Comparison of ENCODE assay signal across 10 cellular contexts in genomic region chr12:103852498-103852992, GRCh38. TPM values are rescaled to one million over a fixed set of nuclear protein-coding genes. Genes with fewer than 3 reads are reported as not detected.
DNase-seq lines count a peak whose midpoint lies in the region; FAIRE-seq and TF ChIP-seq lines count a peak whose summit lies in the region.
"Had no signal": no experiment of that assay in that cellular context is flagged by ENCODE, and none has a peak within 500 bp of the region (broad histone marks: within the 10 kb centered on the region; RNA-seq: fewer than 3 reads in every experiment).

No MANE protein-coding gene starts in this region.

- TF ChIP-seq CTCF in LNCaP clone FGC (IDR thresholded peaks at IDR 0.05; ENCODE audit: control insufficient read depth, extremely low read depth, insufficient read depth): no peak
- TF ChIP-seq CTCF in retinal pigment epithelial cell (conservative IDR thresholded peaks at IDR 0.05; ENCODE audit: low read depth, low read length): no peak
- TF ChIP-seq CTCF in smooth muscle cell (IDR thresholded peaks at IDR 0.05; ENCODE audit: borderline replicate concordance, insufficient read depth, poor library complexity, severe bottlenecking): no peak
- TF ChIP-seq CTCF in WERI-Rb-1 (IDR thresholded peaks at IDR 0.05; ENCODE audit: low read depth, low read length): no peak

- no peaks in the 10 kb centered on the region for H3K9me3 ChIP-seq in smooth muscle cell (replicated peaks; ENCODE audit: low read depth)
- H3K9me3 ChIP-seq in WERI-Rb-1 (ENCODE audit: severe bottlenecking): no peaks in the 10 kb centered on the region

- H3K27me3 ChIP-seq in smooth muscle cell (ENCODE audit: low read depth): peaks cover 3% of the 10 kb centered on the region
- no peaks in the 10 kb centered on the region for H3K27me3 ChIP-seq in WERI-Rb-1 (ENCODE audit: insufficient read depth, low read depth, severe bottlenecking)

- no peak overlapping the region for H3K4me3 ChIP-seq in LNCaP clone FGC (ENCODE audit: low read depth, low read length)
- H3K4me3 ChIP-seq in retinal pigment epithelial cell (ENCODE audit: low read length): no peak overlapping the region
- H3K4me3 ChIP-seq in smooth muscle cell: no peak overlapping the region
- no peak overlapping the region for H3K4me3 ChIP-seq in WERI-Rb-1 (ENCODE audit: low read depth, low read length)

- FAIRE-seq in urothelium cell line (lab: Jason Lieb, UNC): no peak

- no peaks in the 10 kb centered on the region for H3K4me1 ChIP-seq in smooth muscle cell (ENCODE audit: low read depth)

- H3K36me3 ChIP-seq in smooth muscle cell (ENCODE audit: low read depth) (no peaks in the 10 kb centered on the region), WERI-Rb-1 (no peaks in the 10 kb centered on the region)

- no peaks in the 10 kb centered on the region for H3K79me2 ChIP-seq in smooth muscle cell (ENCODE audit: low read depth)

- DNase-seq in LNCaP clone FGC (ENCODE audit: low read depth): peak; percentile 45
- peak; percentile 73 for DNase-seq in NCI-H510A (lab: John Stamatoyannopoulos, UW)
- peak; percentile 55 to 65 for DNase-seq in dermis microvascular lymphatic vessel endothelial cell (ENCODE audit: low read depth in 2 of 2)
- peak; percentile 20 for DNase-seq in retinal pigment epithelial cell (ENCODE audit: low read depth)
- DNase-seq in urothelium cell line (ENCODE audit: low spot score): no peak
- DNase-seq in smooth muscle cell (lab: John Stamatoyannopoulos, UW; ENCODE audit: unreplicated experiment): no peak
- DNase-seq in NCI-H1694 (lab: John Stamatoyannopoulos, UW): no peak
- DNase-seq in WERI-Rb-1: no peak
- DNase-seq: kidney glomerular epithelial cell; stimulated activated naive B cell treated with anti-CD40 and anti-IgM and Interleukin-4, amounts not matched to agents 10 μg/mL and 1 μg/mL and 100 μg/mL, for 72 hours had no signal

- no peak overlapping the region for H3K4me2 ChIP-seq in smooth muscle cell

- no peaks in the 10 kb centered on the region for H3F3A ChIP-seq in smooth muscle cell (ENCODE audit: low read depth)

- no peaks in the 10 kb centered on the region for H4K20me1 ChIP-seq in smooth muscle cell (ENCODE audit: low read depth)

- no peak overlapping the region for H2AFZ ChIP-seq in smooth muscle cell (ENCODE audit: low read depth)

- no peak overlapping the region for H3K27ac ChIP-seq in smooth muscle cell (ENCODE audit: low read depth)
- H3K27ac ChIP-seq in WERI-Rb-1: no peak overlapping the region

- H3K9ac ChIP-seq in smooth muscle cell (ENCODE audit: low read depth): no peak overlapping the region

- WGBS in smooth muscle cell (ENCODE audit: low lambda C conversion rate): 33% methylated on average over 3 of the region's 3 CpGs

RNA-seq across cellular contexts. Expression of gene NT5DC3, which starts 11.5 kb away (rescaled TPM):
- 3.5 and 7.8 TPM in 2 replicates for total RNA-seq in dermis microvascular lymphatic vessel endothelial cell
- 1.4 and 4.1 TPM in 2 replicates for total RNA-seq in smooth muscle cell
- polyA plus RNA-seq in smooth muscle cell: 0.57 and 1.9 TPM in 2 replicates

Comparison
In these comparisons a context has a peak if more than half of its experiments do, and no peak if none do; other contexts are left out.
1. DNase-seq: peak in LNCaP clone FGC (single experiment), NCI-H510A (single experiment), dermis microvascular lymphatic vessel endothelial cell (2 of 2) and retinal pigment epithelial cell (single experiment); none in urothelium cell line (single experiment), smooth muscle cell (single experiment), NCI-H1694 (single experiment) and WERI-Rb-1 (single experiment).